ENCODE assay signal across 2 cellular contexts in genomic region chr6:11230158-11231107, GRCh38.
TF ChIP-seq lines count a peak whose summit lies in the region.

No MANE protein-coding gene starts in this region.

TF ChIP-seq in GM12878, 131 proteins besides CTCF, POLR2A, EP300 and RAD21:
- TF ChIP-seq ATF7 (IDR thresholded peaks at IDR 0.05; ENCODE audit: low read depth) (peak; percentile 39; the same call in 1 of the 2 replicates), PKNOX1 (IDR thresholded peaks at IDR 0.05) (0 out of 2 replicates have a peak, but pooled peaks have one; percentile 7), RUNX3 (IDR thresholded peaks at IDR 0.05; ENCODE audit: low read length) (peak; percentile 35; the same call in 1 of the 2 replicates), GABPA (IDR thresholded peaks at IDR 0.05; ENCODE audit: low read depth) (no peak), PAX5 (IDR thresholded peaks at IDR 0.05; ENCODE audit: borderline replicate concordance, low read depth, low read length) (no peak)

TF ChIP-seq in HepG2, 621 proteins besides CTCF, POLR2A, EP300 and RAD21 (continues in another document):
- TF ChIP-seq FOXK1 (CRISPR knock-in tag; IDR thresholded peaks at IDR 0.05; ENCODE audit: borderline replicate concordance, low read depth): no peak
- TF ChIP-seq TOE1 (CRISPR knock-in tag; IDR thresholded peaks at IDR 0.05): 0 out of 2 replicates have a peak, but pooled peaks have one; percentile 46
- no peak for TF ChIP-seq ZSCAN5A (CRISPR knock-in tag; IDR thresholded peaks at IDR 0.05; ENCODE audit: borderline replicate concordance)
- TF ChIP-seq CERS6 (CRISPR knock-in tag; IDR thresholded peaks at IDR 0.05): no peak
- no peak for TF ChIP-seq MBNL3 (CRISPR knock-in tag; conservative IDR thresholded peaks at IDR 0.05)
- TF ChIP-seq CHD4 (IDR thresholded peaks at IDR 0.05; ENCODE audit: borderline replicate concordance, low read length): 0 out of 2 replicates have a peak, but pooled peaks have one; percentile 29
- TF ChIP-seq ZNF160 (CRISPR knock-in tag; IDR thresholded peaks at IDR 0.05): no peak
- no peak for TF ChIP-seq ZNF234 (CRISPR knock-in tag; conservative IDR thresholded peaks at IDR 0.05)
- TF ChIP-seq ZNF800 (CRISPR knock-in tag; IDR thresholded peaks at IDR 0.05): peak; percentile 37; the same call in 1 of the 2 replicates
- TF ChIP-seq ZNF558 (CRISPR knock-in tag; IDR thresholded peaks at IDR 0.05; ENCODE audit: borderline replicate concordance): no peak
- no peak for TF ChIP-seq ZNF660 (CRISPR knock-in tag; IDR thresholded peaks at IDR 0.05; ENCODE audit: borderline replicate concordance, low read depth)
- TF ChIP-seq ZBTB46 (CRISPR knock-in tag; IDR thresholded peaks at IDR 0.05; ENCODE audit: borderline replicate concordance): no peak
- TF ChIP-seq ZNF414 (CRISPR knock-in tag; IDR thresholded peaks at IDR 0.05): 0 out of 2 replicates have a peak, but pooled peaks have one; percentile 58
- TF ChIP-seq ZNF446 (CRISPR knock-in tag; IDR thresholded peaks at IDR 0.05): no peak
- no peak for TF ChIP-seq NFYC (CRISPR knock-in tag; IDR thresholded peaks at IDR 0.05)
- no peak for TF ChIP-seq ZNF83 (CRISPR knock-in tag; IDR thresholded peaks at IDR 0.05; ENCODE audit: borderline replicate concordance)
- TF ChIP-seq ZNF205 (CRISPR knock-in tag; IDR thresholded peaks at IDR 0.05): no peak
- no peak for TF ChIP-seq RXRA (CRISPR knock-in tag; IDR thresholded peaks at IDR 0.05)
- TF ChIP-seq FOXM1 (CRISPR knock-in tag; IDR thresholded peaks at IDR 0.05): no peak
- TF ChIP-seq POLR2AphosphoS5 (IDR thresholded peaks at IDR 0.05; ENCODE audit: low read depth, low read length): peak; percentile 43; the same call in 1 of the 2 replicates
- TF ChIP-seq MEF2D (CRISPR knock-in tag; IDR thresholded peaks at IDR 0.05): no peak
- no peak for TF ChIP-seq TSC22D2 (CRISPR knock-in tag; IDR thresholded peaks at IDR 0.05; ENCODE audit: borderline replicate concordance)
- TF ChIP-seq ZNF512 (CRISPR knock-in tag; IDR thresholded peaks at IDR 0.05): no peak
- no peak for TF ChIP-seq ZNF644 (CRISPR knock-in tag; IDR thresholded peaks at IDR 0.05; ENCODE audit: low read depth)
- no peak for TF ChIP-seq ZNF646 (CRISPR knock-in tag; IDR thresholded peaks at IDR 0.05)
- TF ChIP-seq ZMYM2 (CRISPR knock-in tag; IDR thresholded peaks at IDR 0.05): no peak
- TF ChIP-seq BRCA1 (CRISPR knock-in tag; IDR thresholded peaks at IDR 0.05): no peak
- no peak for TF ChIP-seq ZNF766 (CRISPR knock-in tag; IDR thresholded peaks at IDR 0.05; ENCODE audit: borderline replicate concordance)
- no peak; the same call in 1 of the 2 replicates for TF ChIP-seq ZSCAN29 (CRISPR knock-in tag; conservative IDR thresholded peaks at IDR 0.05)
- no peak for TF ChIP-seq KDM6A (CRISPR knock-in tag; IDR thresholded peaks at IDR 0.05; ENCODE audit: low read depth)
- TF ChIP-seq GATAD2A (CRISPR knock-in tag; IDR thresholded peaks at IDR 0.05): no peak
- TF ChIP-seq ZNF615 (CRISPR knock-in tag; IDR thresholded peaks at IDR 0.05; ENCODE audit: borderline replicate concordance): no peak
- no peak for TF ChIP-seq ZNF367 (CRISPR knock-in tag; IDR thresholded peaks at IDR 0.05; ENCODE audit: borderline replicate concordance)
- no peak for TF ChIP-seq ZNF468 (CRISPR knock-in tag; IDR thresholded peaks at IDR 0.05)
- TF ChIP-seq ZNF3 (CRISPR knock-in tag; IDR thresholded peaks at IDR 0.05): no peak
- TF ChIP-seq ZNF263 (CRISPR knock-in tag; IDR thresholded peaks at IDR 0.05): no peak
- no peak for TF ChIP-seq ZNF225 (CRISPR knock-in tag; IDR thresholded peaks at IDR 0.05)
- no peak for TF ChIP-seq ISL2 (CRISPR knock-in tag; IDR thresholded peaks at IDR 0.05)
- TF ChIP-seq ZFP37 (CRISPR knock-in tag; IDR thresholded peaks at IDR 0.05; ENCODE audit: borderline replicate concordance): no peak
- no peak for TF ChIP-seq CSRNP1 (CRISPR knock-in tag; IDR thresholded peaks at IDR 0.05)
- TF ChIP-seq ZNF761 (CRISPR knock-in tag; conservative IDR thresholded peaks at IDR 0.05): no peak
- TF ChIP-seq NR2F2 (IDR thresholded peaks at IDR 0.05; ENCODE audit: borderline replicate concordance, low read depth): no peak
- TF ChIP-seq ZNF264 (CRISPR knock-in tag; IDR thresholded peaks at IDR 0.05): no peak
- TF ChIP-seq KDM3A (CRISPR knock-in tag; IDR thresholded peaks at IDR 0.05; ENCODE audit: low read depth): no peak
- no peak for TF ChIP-seq NCOA2 (CRISPR knock-in tag; IDR thresholded peaks at IDR 0.05)
- TF ChIP-seq HNRNPL (IDR thresholded peaks at IDR 0.05; ENCODE audit: low read depth, low read length): no peak
- no peak for TF ChIP-seq ZSCAN22 (CRISPR knock-in tag; IDR thresholded peaks at IDR 0.05)
- TF ChIP-seq SRF (IDR thresholded peaks at IDR 0.05; ENCODE audit: low read depth, low read length): no peak
- no peak for TF ChIP-seq ZFP82 (CRISPR knock-in tag; IDR thresholded peaks at IDR 0.05; ENCODE audit: borderline replicate concordance)
- no peak for TF ChIP-seq SPEN (CRISPR knock-in tag; IDR thresholded peaks at IDR 0.05; ENCODE audit: low read depth)
- TF ChIP-seq SMAD9 (CRISPR knock-in tag; IDR thresholded peaks at IDR 0.05): no peak
- TF ChIP-seq RFX5 (IDR thresholded peaks at IDR 0.05; ENCODE audit: low read depth, low read length): no peak
- TF ChIP-seq ELF4 (CRISPR knock-in tag; IDR thresholded peaks at IDR 0.05; ENCODE audit: borderline replicate concordance): 0 out of 2 replicates have a peak, but pooled peaks have one; percentile 23
- no peak for TF ChIP-seq CBX2 (IDR thresholded peaks at IDR 0.05; ENCODE audit: low read depth, low read length)
- no peak for TF ChIP-seq CBX2 (CRISPR knock-in tag; IDR thresholded peaks at IDR 0.05; ENCODE audit: low read depth)
- no peak for TF ChIP-seq ZNF329 (CRISPR knock-in tag; IDR thresholded peaks at IDR 0.05; ENCODE audit: low read depth)
